In genomic region chr12:127501916-127502315, GRCh38 we compare ENCODE assay signal across 35 cellular contexts.
"Had no signal": no experiment of that assay in that cellular context is flagged by ENCODE, and none has a peak within 500 bp of the region (broad histone marks: within the 10 kb centered on the region; RNA-seq: fewer than 3 reads in every experiment).

No MANE protein-coding gene starts in this region.

- H3K27ac ChIP-seq: brain microvascular endothelial cell, coronary artery, dorsolateral prefrontal cortex, esophagus muscularis mucosa, foreskin keratinocyte, gastrocnemius medialis, heart right ventricle, WERI-Rb-1 had no signal

- ATAC-seq: activated CD4-positive, alpha-beta T cell treated with anti-CD3 and anti-CD28 coated beads for 36 hours; activated CD8-positive, alpha-beta memory T cell treated with anti-CD3 and anti-CD28 coated beads, Interleukin-2, amount 10 ng/mL, durations not matched to agents 7 days and 5 days; activated CD8-positive, alpha-beta T cell treated with anti-CD3 and anti-CD28 coated beads, Interleukin-2, amount 10 ng/mL, durations not matched to agents 7 days and 5 days; foreskin keratinocyte; gastrocnemius medialis; heart right ventricle; T-helper 17 cell had no signal

- H3K36me3 ChIP-seq: brain microvascular endothelial cell, esophagus muscularis mucosa, gastrocnemius medialis, heart right ventricle, WERI-Rb-1 had no signal

- H3K4me3 ChIP-seq: coronary artery, dorsolateral prefrontal cortex, esophagus muscularis mucosa, gastrocnemius medialis, heart right ventricle had no signal

- H3K9me3 ChIP-seq: esophagus muscularis mucosa, gastrocnemius medialis had no signal

- DNase-seq: activated B cell treated with CpG ODN at 0.5 μM for 24 hours; activated CD4-positive, alpha-beta memory T cell treated with anti-CD3 and anti-CD28 coated beads for 36 hours; activated CD4-positive, alpha-beta T cell treated with anti-CD3 and anti-CD28 coated beads for 36 hours; activated CD4-positive, alpha-beta T cell treated with anti-CD3 and anti-CD28 coated beads, Interleukin-2, amount 10 ng/mL, durations not matched to agents 24 days and 14 days; activated CD4-positive, CD25-positive, alpha-beta regulatory T cell treated with anti-CD3 and anti-CD28 coated beads, Interleukin-2, amount 50 U/mL, for 72 hours; activated CD8-positive, alpha-beta memory T cell treated with anti-CD3 and anti-CD28 coated beads, Interleukin-2, amount 10 ng/mL, durations not matched to agents 7 days and 5 days; activated CD8-positive, alpha-beta memory T cell treated with anti-CD3 and anti-CD28 coated beads, Interleukin-2, amount 50 U/mL, for 4 hours; activated CD8-positive, alpha-beta T cell treated with anti-CD3 and anti-CD28 coated beads, Interleukin-2, amount 10 ng/mL, durations not matched to agents 7 days and 5 days; activated gamma-delta T cell; activated naive CD4-positive, alpha-beta T cell; activated naive CD4-positive, alpha-beta T cell treated with anti-CD3 and anti-CD28 coated beads, Interleukin-2, amount 50 U/mL, for 16 hours; activated T-cell treated with anti-CD3 and anti-CD28 coated beads, Interleukin-2, amount 50 U/mL, for 1 hour; activated T-cell treated with anti-CD3 and anti-CD28 coated beads, Interleukin-2, amount 50 U/mL, for 48 hours; amniotic stem cell; anterior cingulate cortex; brain microvascular endothelial cell; dorsolateral prefrontal cortex; effector memory CD4-positive, alpha-beta T cell; erythroblast; foreskin keratinocyte; gastrocnemius medialis; heart right ventricle; T-helper 1 cell; T-helper 17 cell; T1000; WERI-Rb-1 had no signal

- H3K27me3 Mint-ChIP-seq: activated B cell treated with CpG ODN at 0.5 μM for 24 hours; activated CD4-positive, alpha-beta memory T cell treated with anti-CD3 and anti-CD28 coated beads for 36 hours; activated CD4-positive, alpha-beta T cell treated with anti-CD3 and anti-CD28 coated beads for 36 hours; activated CD4-positive, alpha-beta T cell treated with anti-CD3 and anti-CD28 coated beads, Interleukin-2, amount 10 ng/mL, durations not matched to agents 24 days and 14 days; activated CD8-positive, alpha-beta memory T cell treated with anti-CD3 and anti-CD28 coated beads, Interleukin-2, amount 10 ng/mL, durations not matched to agents 7 days and 5 days; activated naive CD8-positive, alpha-beta T cell; central memory CD8-positive, alpha-beta T cell; dendritic cell treated with granulocyte-macrophage colony-stimulating factor and Interleukin-4, amounts not matched to agents 40 ng/mL and 50 ng/mL, for 4 days had no signal

- FAIRE-seq: astrocyte, bronchial epithelial cell had no signal

- H3K4me1 ChIP-seq: esophagus muscularis mucosa, foreskin keratinocyte, gastrocnemius medialis, heart right ventricle had no signal

- H3K27me3 ChIP-seq: brain microvascular endothelial cell, dorsolateral prefrontal cortex, esophagus muscularis mucosa, foreskin keratinocyte, gastrocnemius medialis, heart right ventricle had no signal

- H3K27ac Mint-ChIP-seq: activated B cell treated with CpG ODN at 0.5 μM for 24 hours; activated CD4-positive, alpha-beta memory T cell treated with anti-CD3 and anti-CD28 coated beads for 36 hours; activated CD4-positive, alpha-beta T cell treated with anti-CD3 and anti-CD28 coated beads for 36 hours; activated CD4-positive, alpha-beta T cell treated with anti-CD3 and anti-CD28 coated beads, Interleukin-2, amount 10 ng/mL, durations not matched to agents 24 days and 14 days; activated CD8-positive, alpha-beta memory T cell treated with anti-CD3 and anti-CD28 coated beads, Interleukin-2, amount 10 ng/mL, durations not matched to agents 7 days and 5 days; activated CD8-positive, alpha-beta T cell treated with anti-CD3 and anti-CD28 coated beads, Interleukin-2, amount 10 ng/mL, durations not matched to agents 7 days and 5 days; activated naive CD8-positive, alpha-beta T cell; activated T-helper 1 cell treated with anti-CD3 and anti-CD28 coated beads, Interleukin-12 subunit alpha, Interleukin-12 subunit beta, Interleukin-2, Interleukin-4 antibody, amounts not matched to agents 30 ng/mL and 10 ng/mL and 1 ng/mL, durations not matched to agents 14 hours and 24 hours and 36 hours; dendritic cell treated with granulocyte-macrophage colony-stimulating factor and Interleukin-4, amounts not matched to agents 40 ng/mL and 50 ng/mL, for 4 days; T-helper 17 cell; T-helper 2 cell treated with Interferon-gamma antibody and Interleukin-4, amounts not matched to agents 5 μg/mL and 100 μg/mL, for 36 hours had no signal

- H3K4me1 Mint-ChIP-seq: activated B cell treated with CpG ODN at 0.5 μM for 24 hours; activated CD4-positive, alpha-beta T cell treated with anti-CD3 and anti-CD28 coated beads for 36 hours; activated CD8-positive, alpha-beta memory T cell treated with anti-CD3 and anti-CD28 coated beads, Interleukin-2, amount 10 ng/mL, durations not matched to agents 7 days and 5 days; central memory CD8-positive, alpha-beta T cell; T-helper 17 cell had no signal

- H3K4me3 Mint-ChIP-seq: activated B cell treated with CpG ODN at 0.5 μM for 24 hours; activated CD4-positive, alpha-beta memory T cell treated with anti-CD3 and anti-CD28 coated beads for 36 hours; activated CD4-positive, alpha-beta T cell treated with anti-CD3 and anti-CD28 coated beads for 36 hours; activated CD4-positive, alpha-beta T cell treated with anti-CD3 and anti-CD28 coated beads, Interleukin-2, amount 10 ng/mL, durations not matched to agents 24 days and 14 days; activated CD8-positive, alpha-beta memory T cell treated with anti-CD3 and anti-CD28 coated beads, Interleukin-2, amount 10 ng/mL, durations not matched to agents 7 days and 5 days; activated CD8-positive, alpha-beta T cell treated with anti-CD3 and anti-CD28 coated beads, Interleukin-2, amount 10 ng/mL, durations not matched to agents 7 days and 5 days; activated naive CD8-positive, alpha-beta T cell; activated T-helper 1 cell treated with anti-CD3 and anti-CD28 coated beads, Interleukin-12 subunit alpha, Interleukin-12 subunit beta, Interleukin-2, Interleukin-4 antibody, amounts not matched to agents 30 ng/mL and 10 ng/mL and 1 ng/mL, durations not matched to agents 14 hours and 24 hours and 36 hours; central memory CD8-positive, alpha-beta T cell; dendritic cell treated with granulocyte-macrophage colony-stimulating factor and Interleukin-4, amounts not matched to agents 40 ng/mL and 50 ng/mL, for 4 days; T-helper 17 cell; T-helper 2 cell treated with Interferon-gamma antibody and Interleukin-4, amounts not matched to agents 5 μg/mL and 100 μg/mL, for 36 hours had no signal

- H3K36me3 Mint-ChIP-seq: activated CD4-positive, alpha-beta memory T cell treated with anti-CD3 and anti-CD28 coated beads for 36 hours; activated CD8-positive, alpha-beta memory T cell treated with anti-CD3 and anti-CD28 coated beads, Interleukin-2, amount 10 ng/mL, durations not matched to agents 7 days and 5 days; activated naive CD8-positive, alpha-beta T cell had no signal
